28 cellular contexts compared by ENCODE assay signal in genomic region chr4:164765096-164765495, GRCh38. TPM values are rescaled to one million over a fixed set of nuclear protein-coding genes. Genes with fewer than 3 reads are reported as not detected.
DNase-seq lines count a peak whose midpoint lies in the region; ATAC-seq, FAIRE-seq and TF ChIP-seq lines count a peak whose summit lies in the region.
"Had no signal": no experiment of that assay in that cellular context is flagged by ENCODE, and none has a peak within 500 bp of the region (broad histone marks: within the 10 kb centered on the region; RNA-seq: fewer than 3 reads in every experiment).

No MANE protein-coding gene starts in this region.

- no peak for TF ChIP-seq CTCF in GM12878 (IDR thresholded peaks at IDR 0.05 in 2 of 3, conservative IDR thresholded peaks at IDR 0.05 in 1 of 3; ENCODE audit: control insufficient read depth in 2 of 3, extremely low read depth in 1 of 3, insufficient read depth in 1 of 3, low read depth in 3 of 3, low read length in 3 of 3)
- no peak for TF ChIP-seq CTCF in glutamatergic neuron (IDR thresholded peaks at IDR 0.05; ENCODE audit: partially characterized antibody, unreplicated experiment)
- TF ChIP-seq CTCF in vagina (IDR thresholded peaks at IDR 0.05): no peak
- TF ChIP-seq CTCF in progenitor cell of endocrine pancreas (IDR thresholded peaks at IDR 0.05; ENCODE audit: unreplicated experiment): no peak

- H3K27me3 Mint-ChIP-seq in glutamatergic neuron (ENCODE audit: unreplicated experiment): peaks cover 7% of the 10 kb centered on the region
- no peaks in the 10 kb centered on the region for H3K27me3 Mint-ChIP-seq in progenitor cell of endocrine pancreas
- H3K27me3 Mint-ChIP-seq: CD4-positive, CD25-positive, alpha-beta regulatory T cell had no signal

- WGBS in GM12878 (ENCODE audit: insufficient coverage, insufficient replicate concordance, low lambda C conversion rate, missing lambda C conversion rate): 23% methylated on average over 3 of the region's 3 CpGs

- H3K27ac Mint-ChIP-seq in glutamatergic neuron (ENCODE audit: unreplicated experiment): peak overlapping the region; percentile 96
- no peak overlapping the region for H3K27ac Mint-ChIP-seq in progenitor cell of endocrine pancreas
- H3K27ac Mint-ChIP-seq: CD14-positive monocyte; CD4-positive, alpha-beta memory T cell; CD4-positive, CD25-positive, alpha-beta regulatory T cell; CD8-positive, alpha-beta memory T cell had no signal

- H4K20me1 ChIP-seq in GM12878 (ENCODE audit: control insufficient read depth, insufficient read depth): no peaks in the 10 kb centered on the region
- H4K20me1 ChIP-seq: BLaER1 had no signal

- CTCF ChIA-PET in GM12878 (lab: Yijun Ruan, JAX): no interaction called here

- SMC1A ChIA-PET in GM12878 (lab: Charles Lee; ENCODE audit: uncharacterized antibody, unreplicated experiment): no interaction called here

- H3K79me2 ChIP-seq in GM12878 (ENCODE audit: control insufficient read depth, insufficient read depth, low read length): no peaks in the 10 kb centered on the region

- no peak overlapping the region for H3K9ac ChIP-seq in GM12878 (ENCODE audit: control insufficient read depth, insufficient read depth, low read length)
- H3K9ac ChIP-seq: BLaER1 had no signal

- H3K4me3 ChIP-seq in GM12878 (no peak overlapping the region), vagina (no peak overlapping the region)
- H3K4me3 ChIP-seq: BLaER1 had no signal

- no peak overlapping the region for H2AFZ ChIP-seq in GM12878 (ENCODE audit: control insufficient read depth, low read depth, low read length)

- TF ChIP-seq RAD21 in GM12878 (IDR thresholded peaks at IDR 0.05; ENCODE audit: insufficient read depth, low read depth, low read length): no peak

- peak; percentile 52 for FAIRE-seq in GM12878 (lab: Jason Lieb, UNC)
- FAIRE-seq: A204.1, GM12891, GM19239 had no signal

- no TSS peak for BruUV-seq in GM12878 (replicated peaks; lab: Mats Ljungman, UMichigan)

- H3K36me3 Mint-ChIP-seq in glutamatergic neuron (ENCODE audit: unreplicated experiment) (no peaks in the 10 kb centered on the region), progenitor cell of endocrine pancreas (ENCODE audit: insufficient read depth) (no peaks in the 10 kb centered on the region)
- H3K36me3 Mint-ChIP-seq: CD14-positive monocyte; CD4-positive, alpha-beta memory T cell; CD4-positive, CD25-positive, alpha-beta regulatory T cell; CD8-positive, alpha-beta memory T cell had no signal

- no peak overlapping the region for H3K4me2 ChIP-seq in GM12878 (ENCODE audit: control insufficient read depth, insufficient read depth)
- H3K4me2 ChIP-seq: BLaER1 had no signal

- H3K36me3 ChIP-seq in GM12878 (ENCODE audit: control insufficient read depth in 2 of 2, insufficient read depth in 2 of 2, low read length in 1 of 2): no peaks in the 10 kb centered on the region
- no peaks in the 10 kb centered on the region for H3K36me3 ChIP-seq in vagina
- H3K36me3 ChIP-seq: BE2C, BLaER1 had no signal

- H3K9me3 ChIP-seq in GM12878 (replicated peaks; ENCODE audit: control insufficient read depth, insufficient read depth, low read length): no peaks in the 10 kb centered on the region
- no peaks in the 10 kb centered on the region for H3K9me3 ChIP-seq in vagina
- H3K9me3 ChIP-seq: BE2C, BLaER1 had no signal

- TF ChIP-seq POLR2A in GM12878 (IDR thresholded peaks at IDR 0.05; ENCODE audit: low read depth, low read length) (no peak), vagina (IDR thresholded peaks at IDR 0.05) (no peak)

- intact Hi-C loops in GM12878 (cut with micrococcal nuclease; ENCODE audit: unreplicated experiment): no loop called here
- intact Hi-C loops in vagina (cut with DNase I): no loop called here

- H3K9me3 Mint-ChIP-seq in glutamatergic neuron (ENCODE audit: unreplicated experiment) (peaks cover 4% of the 10 kb centered on the region), progenitor cell of endocrine pancreas (ENCODE audit: low read depth) (no peaks in the 10 kb centered on the region)

- H3K4me1 Mint-ChIP-seq in glutamatergic neuron (ENCODE audit: low read depth, unreplicated experiment): peaks cover 13% of the 10 kb centered on the region
- H3K4me1 Mint-ChIP-seq in progenitor cell of endocrine pancreas (ENCODE audit: low read depth): no peaks in the 10 kb centered on the region
- H3K4me1 Mint-ChIP-seq: CD14-positive monocyte; CD4-positive, alpha-beta memory T cell; CD4-positive, CD25-positive, alpha-beta regulatory T cell; CD8-positive, alpha-beta memory T cell had no signal

- H3K27me3 ChIP-seq in GM12878 (replicated peaks in 1 of 2; ENCODE audit: control insufficient read depth in 2 of 2, insufficient read depth in 2 of 2, low read length in 1 of 2) (no peaks in the 10 kb centered on the region), vagina (no peaks in the 10 kb centered on the region)
- H3K27me3 ChIP-seq: BE2C, BLaER1 had no signal

- ATAC-seq in GM12878: no peak

- H3K4me3 Mint-ChIP-seq in glutamatergic neuron (ENCODE audit: unreplicated experiment) (peak overlapping the region; percentile 30), progenitor cell of endocrine pancreas (ENCODE audit: low read depth) (no peak overlapping the region)
- H3K4me3 Mint-ChIP-seq: CD14-positive monocyte; CD4-positive, alpha-beta memory T cell; CD4-positive, CD25-positive, alpha-beta regulatory T cell; CD8-positive, alpha-beta memory T cell had no signal

- POLR2A ChIA-PET in GM12878 (lab: Charles Lee): interaction anchor here (0.5 kb wide), 1 partner anchor 23 kb away, joined by 5 read pairs; no protein-coding TSS in a partner anchor

- H3K4me1 ChIP-seq in GM12878 (ENCODE audit: control insufficient read depth, insufficient read depth, low read length) (no peaks in the 10 kb centered on the region), vagina (no peaks in the 10 kb centered on the region)
- H3K4me1 ChIP-seq: BE2C had no signal

- no peak overlapping the region for H3K27ac ChIP-seq in GM12878 (ENCODE audit: control insufficient read depth, insufficient read depth)
- H3K27ac ChIP-seq in vagina: no peak overlapping the region
- H3K27ac ChIP-seq: BLaER1 had no signal

- DNase-seq in GM12878 (ENCODE audit: low read depth, low spot score) (no peak), glutamatergic neuron (no peak), Kasumi-1 (lab: John Stamatoyannopoulos, UW) (no peak), vagina (ENCODE audit: extremely low spot score in 2 of 2) (no peak), progenitor cell of endocrine pancreas (ENCODE audit: low spot score, unreplicated experiment) (no peak)
- DNase-seq: 8988T; ACHN; BE2C; CD4-positive, alpha-beta memory T cell; CD4-positive, CD25-positive, alpha-beta regulatory T cell; CD8-positive, alpha-beta memory T cell; COR-L47; DMS 273 treated with DMSO at 0.1 percent for 48 hours; DMS153; DMS53; DMS79; DND-41; EL; GDM1 had no signal

- RAD21 ChIA-PET in GM12878 (lab: Charles Lee; ENCODE audit: unreplicated experiment): no interaction called here

- in situ Hi-C loops in GM12878 (cut with MboI): no loop called here

- no peak for TF ChIP-seq EP300 in GM12878 (IDR thresholded peaks at IDR 0.05; ENCODE audit: borderline replicate concordance in 1 of 2, control insufficient read depth in 1 of 2, low read depth in 2 of 2, low read length in 2 of 2)

TF ChIP-seq in GM12878, 131 proteins besides CTCF, POLR2A, EP300 and RAD21 (continues in another document):
- TF ChIP-seq SP1 (IDR thresholded peaks at IDR 0.05; ENCODE audit: low read depth, low read length) (no peak), KDM1A (IDR thresholded peaks at IDR 0.05; ENCODE audit: borderline replicate concordance) (no peak), FOXK2 (IDR thresholded peaks at IDR 0.05) (no peak), BCL3 (IDR thresholded peaks at IDR 0.05; ENCODE audit: borderline replicate concordance, insufficient read depth, low read depth, low read length, poor library complexity, severe bottlenecking) (no peak), STAT3 (IDR thresholded peaks at IDR 0.05; ENCODE audit: low read depth, low read length) (no peak), TAF1 (IDR thresholded peaks at IDR 0.05; ENCODE audit: borderline replicate concordance, low read depth, low read length) (no peak), CEBPB (IDR thresholded peaks at IDR 0.05; ENCODE audit: borderline replicate concordance in 1 of 2, low read depth in 2 of 2, low read length in 2 of 2) (no peak), ZNF217 (IDR thresholded peaks at IDR 0.05) (no peak), NBN (IDR thresholded peaks at IDR 0.05) (no peak), RELA (IDR thresholded peaks at IDR 0.05; ENCODE audit: borderline replicate concordance, partially characterized antibody) (no peak), CHD1 (IDR thresholded peaks at IDR 0.05; ENCODE audit: low read depth, low read length) (no peak), YBX1 (IDR thresholded peaks at IDR 0.05) (no peak)

RNA-seq across cellular contexts. Expression of gene SMIM31, which starts 11.2 kb away (rescaled TPM):
- total RNA-seq in GM12878 (2013; cell fraction: nucleolus; rRNA removed): not detected in 2 replicates
- total RNA-seq in GM12878 (2014; rRNA removed): not detected in 2 replicates
- total RNA-seq in GM12878 (2014; rRNA removed; fragmentation: Illumina TruSeq; extraction: Trizol): not detected in 2 replicates
- not detected in 2 replicates for total RNA-seq in GM12878 (2021)
- not detected for polyA plus RNA-seq in GM12878 (2011; ENCODE audit: low read depth)
- not detected in 2 replicates for polyA plus RNA-seq in GM12878 (2011; rRNA removed)
- polyA plus RNA-seq in GM12878 (2011; cell fraction: cytosol; rRNA removed): not detected in 2 replicates
- polyA plus RNA-seq in GM12878 (2011; cell fraction: nucleus; rRNA removed): not detected in 2 replicates
- polyA plus RNA-seq in GM12878 (2012): not detected in 2 replicates
- polyA plus RNA-seq in GM12878 (2014; fragmentation: Illumina TruSeq; extraction: Trizol): not detected in 2 replicates
- not detected for polyA plus RNA-seq in GM12878 (2014; fragmentation: Nextera tagmentation; extraction: Ambion mirVana)
- not detected in 2 replicates for polyA plus RNA-seq in GM12878 (2014; rRNA removed)
- not detected for polyA plus RNA-seq in GM12878 (2016; fragmentation: Nextera tagmentation; extraction: Ambion mirVana)
- not detected in 2 replicates for polyA minus RNA-seq in GM12878 (2011; rRNA and poly(A)+ RNA removed)
- not detected in 2 replicates for polyA minus RNA-seq in GM12878 (2011; cell fraction: cytosol; rRNA and poly(A)+ RNA removed)
- not detected in 2 replicates for polyA minus RNA-seq in GM12878 (2011; cell fraction: nucleus; rRNA and poly(A)+ RNA removed)
- not detected for total RNA-seq in glutamatergic neuron (ENCODE audit: unreplicated experiment)
- not detected for total RNA-seq in vagina
- total RNA-seq in progenitor cell of endocrine pancreas: not detected in 2 replicates
- total RNA-seq: A673; CD4-positive, alpha-beta memory T cell; CD4-positive, CD25-positive, alpha-beta regulatory T cell; CD8-positive, alpha-beta memory T cell; Daoy; G401 had no signal
- polyA plus RNA-seq: AG04450; CD14-positive monocyte; CD4-positive, alpha-beta memory T cell; CD4-positive, CD25-positive, alpha-beta regulatory T cell; CD8-positive, alpha-beta memory T cell had no signal
